In genomic region chr6:105981002-105981887, GRCh38 we compare ENCODE assay signal across 8 cellular contexts.
A peak's percentile ranks its signal among the peaks of the same experiment; 100 is the strongest.
DNase-seq lines count a peak whose midpoint lies in the region; ATAC-seq and TF ChIP-seq lines count a peak whose summit lies in the region.

No MANE protein-coding gene starts in this region.

- H3K9me3 ChIP-seq in ES-I3 (ENCODE audit: control insufficient read depth, insufficient read depth, low read length) (no peaks in the 10 kb centered on the region), neutrophil (no peaks in the 10 kb centered on the region)

- peak overlapping the region; percentile 26 to 29 for H3K4me3 ChIP-seq in neutrophil (ENCODE audit: low read depth in 1 of 2, low read length in 1 of 2)

- no peaks in the 10 kb centered on the region for H3K36me3 ChIP-seq in ES-I3 (ENCODE audit: insufficient read depth, low read length)
- no peaks in the 10 kb centered on the region for H3K36me3 ChIP-seq in neutrophil

- no peak for ATAC-seq in GM18517 (IDR thresholded peaks at IDR 0.05; ENCODE audit: unreplicated experiment)
- no peak for ATAC-seq in HG02763 (IDR thresholded peaks at IDR 0.05; ENCODE audit: unreplicated experiment)

- H3K27me3 ChIP-seq in neutrophil, result peaks cover 74% of the 10 kb centered on the region

- H3K27ac ChIP-seq in neutrophil, result no peak overlapping the region

- peak overlapping the region; percentile 56; the same call in 1 of the 2 replicates for H3K9ac ChIP-seq in ES-I3 (ENCODE audit: low read depth, low read length)

- DNase-seq in T-helper 1 cell (peak in 4 of 5 donors; percentile 17 to 85 (median 28)), dermis blood vessel endothelial cell (peak; percentile 10), HuH-7.5 (ENCODE audit: low spot score) (no peak), NCI-H345 treated with DMSO at 0.1 percent for 48 hours (lab: John Stamatoyannopoulos, UW; ENCODE audit: unreplicated experiment) (no peak)

- H3K4me1 ChIP-seq in ES-I3 (ENCODE audit: insufficient read depth, low read length), result no peaks in the 10 kb centered on the region
- peaks cover 18 to 20% of the 10 kb centered on the region in 2 experiments for H3K4me1 ChIP-seq in neutrophil (ENCODE audit: control insufficient read depth in 1 of 2, insufficient read depth in 1 of 2, low read depth in 1 of 2, low read length in 1 of 2)

- no peak for TF ChIP-seq CTCF in neutrophil (IDR thresholded peaks at IDR 0.05)

Comparison
In these comparisons a context has a peak if more than half of its experiments do, and no peak if none do; other contexts are left out.
1. DNase-seq: peak in T-helper 1 cell (4 of 5) and dermis blood vessel endothelial cell (single experiment); none in HuH-7.5 (single experiment) and NCI-H345 treated with DMSO at 0.1 percent for 48 hours (single experiment).